In genomic region chr3:114484895-114485294, GRCh38 we compare ENCODE assay signal across 8 cellular contexts.
"Had no signal": no experiment of that assay in that cellular context is flagged by ENCODE, and none has a peak within 500 bp of the region (broad histone marks: within the 10 kb centered on the region; RNA-seq: fewer than 3 reads in every experiment).

No MANE protein-coding gene starts in this region.

- H3K36me3 Mint-ChIP-seq: IgD-negative memory B cell had no signal

- H3K27me3 Mint-ChIP-seq: IgD-negative memory B cell had no signal

- H3K9me3 Mint-ChIP-seq: HFFc6, IgD-negative memory B cell had no signal

- DNase-seq: GM23248, GOT3, H7, HFFc6, KBM-7 had no signal

- H3K4me3 Mint-ChIP-seq: HFFc6, IgD-negative memory B cell had no signal

- ATAC-seq: HCT116, HepG2 had no signal

- H3K27ac Mint-ChIP-seq: HFFc6, IgD-negative memory B cell had no signal
